ENCODE assay signal across 7 cellular contexts in the genomic region with DNA sequence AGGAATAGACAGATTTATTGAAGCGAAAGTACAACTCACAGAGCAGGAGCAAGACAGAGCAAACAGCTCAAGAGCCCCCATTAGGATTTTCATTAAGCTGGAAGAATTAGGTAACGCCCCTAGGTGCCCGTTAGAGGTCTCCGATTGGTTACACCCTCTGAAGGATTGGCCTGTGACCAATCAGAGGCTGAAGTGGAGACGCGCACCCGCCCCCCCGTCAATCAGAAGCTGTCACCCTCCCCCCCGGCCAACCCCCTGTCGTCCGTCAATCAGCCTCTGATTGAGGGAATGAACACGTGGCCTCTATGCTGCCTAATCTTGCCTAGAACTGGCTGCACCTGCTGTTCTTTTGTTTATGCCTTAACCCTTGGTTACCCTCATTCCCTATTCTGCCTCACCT. TPM values are rescaled to one million over a fixed set of nuclear protein-coding genes. Genes with fewer than 3 reads are reported as not detected.
DNase-seq lines count a peak whose midpoint lies in the region; ATAC-seq, FAIRE-seq and TF ChIP-seq lines count a peak whose summit lies in the region.
"Not testable (repeated sequence)": the region's sequence is repeated elsewhere in the genome, so short reads cannot be mapped to it uniquely, and the experiment has no call there.

No MANE protein-coding gene starts in this region.

- H3F3A ChIP-seq in neural progenitor cell (ENCODE audit: low read depth): not testable (repeated sequence)

- ATAC-seq in activated CD8-positive, alpha-beta T cell treated with anti-CD3 and anti-CD28 coated beads for 36 hours: not testable (repeated sequence)
- ATAC-seq in K562: peak; percentile 59

- DNase-seq in NCI-H146 (lab: John Stamatoyannopoulos, UW) (peak; percentile 79), NCI-H82 treated with DMSO at 0.1 percent for 48 hours (lab: John Stamatoyannopoulos, UW; ENCODE audit: unreplicated experiment) (peak; percentile 77), K562 (ENCODE audit: extremely low read depth in 1 of 4, low spot score in 3 of 4) (peak in 3 of 4 experiments; percentile 17 to 44 (median 20)), iPS-NIHi7 (ENCODE audit: extremely low spot score) (peak; percentile 16), neural progenitor cell (ENCODE audit: low spot score) (peak; percentile 84)
- not testable (repeated sequence) for DNase-seq in activated CD8-positive, alpha-beta T cell treated with anti-CD3 and anti-CD28 coated beads for 36 hours

- BruUV-seq in K562 (replicated peaks; lab: Mats Ljungman, UMichigan): not testable (repeated sequence)

- in situ Hi-C loops in K562 (cut with MboI): not testable (repeated sequence)

- not testable (repeated sequence) for TF ChIP-seq POLR2A in K562 (conservative IDR thresholded peaks at IDR 0.05)

- TF ChIP-seq EP300 in K562 (IDR thresholded peaks at IDR 0.05; ENCODE audit: low read length): not testable (repeated sequence)

- CTCF ChIA-PET in activated CD8-positive, alpha-beta T cell treated with anti-CD3 and anti-CD28 coated beads for 36 hours (lab: Charles Lee); K562 (lab: Yijun Ruan, JAX; ENCODE audit: low intra/inter-chr PET ratio): not testable (repeated sequence)

- not testable (repeated sequence) for FAIRE-seq in K562 (lab: Jason Lieb, UNC)

- H3K27ac ChIP-seq in K562 (ENCODE audit: extremely low read depth, low read depth, low read length); neural progenitor cell: not testable (repeated sequence)

- H3K4me3 ChIP-seq in K562, neural progenitor cell: not testable (repeated sequence)

- H3K4me1 Mint-ChIP-seq in activated CD8-positive, alpha-beta T cell treated with anti-CD3 and anti-CD28 coated beads for 36 hours (ENCODE audit: low read depth); neural progenitor cell: not testable (repeated sequence)

- not testable (repeated sequence) for H3K9me3 ChIP-seq in ES-I3 (ENCODE audit: control insufficient read depth, insufficient read depth, low read length); K562 (replicated peaks; ENCODE audit: control insufficient read depth, insufficient read depth, low read depth, low read length); neural progenitor cell (ENCODE audit: low read depth)

- H2AFZ ChIP-seq in K562 (ENCODE audit: low read depth, low read length); neural progenitor cell (replicated peaks): not testable (repeated sequence)

- not testable (repeated sequence) for H3K4me2 ChIP-seq in K562 (ENCODE audit: insufficient read depth, low read length); neural progenitor cell

- not testable (repeated sequence) for H3K79me2 ChIP-seq in K562 (ENCODE audit: control insufficient read depth, insufficient read depth, low read length)
- peaks cover 10% of the 10 kb centered on the region for H3K79me2 ChIP-seq in neural progenitor cell (ENCODE audit: low read depth)

- H3K27ac Mint-ChIP-seq in activated CD8-positive, alpha-beta T cell treated with anti-CD3 and anti-CD28 coated beads for 36 hours; neural progenitor cell: not testable (repeated sequence)

- H3K9ac ChIP-seq in ES-I3 (ENCODE audit: low read depth, low read length): peak overlapping the region; percentile 38; the same call in 1 of the 2 replicates
- not testable (repeated sequence) for H3K9ac ChIP-seq in K562 (ENCODE audit: insufficient read depth in 1 of 2, low read depth in 2 of 2, low read length in 2 of 2); neural progenitor cell

- WGBS in K562 (ENCODE audit: insufficient coverage, low coverage, missing lambda C conversion rate): 82% methylated on average over 2 of the region's 12 CpGs

- POLR2A ChIA-PET in activated CD8-positive, alpha-beta T cell treated with anti-CD3 and anti-CD28 coated beads for 36 hours (lab: Charles Lee); K562 (lab: Yijun Ruan, JAX): not testable (repeated sequence)

- intact Hi-C loops in activated CD8-positive, alpha-beta T cell treated with anti-CD3 and anti-CD28 coated beads for 36 hours (cut with micrococcal nuclease); K562 (cut with micrococcal nuclease): not testable (repeated sequence)

- H4K20me1 ChIP-seq in K562 (replicated peaks; ENCODE audit: control insufficient read depth, insufficient read depth, low read length); neural progenitor cell (ENCODE audit: low read depth): not testable (repeated sequence)

- H3K9me1 ChIP-seq in K562 (ENCODE audit: control insufficient read depth, insufficient read depth, low read length): not testable (repeated sequence)

- not testable (repeated sequence) for H3K27me3 Mint-ChIP-seq in activated CD8-positive, alpha-beta T cell treated with anti-CD3 and anti-CD28 coated beads for 36 hours; neural progenitor cell (ENCODE audit: insufficient read depth, low read depth)

- TF ChIP-seq RAD21 in K562 (CRISPR knock-in tag; conservative IDR thresholded peaks at IDR 0.05 in 1 of 2, IDR thresholded peaks at IDR 0.05 in 1 of 2): not testable (repeated sequence)

- not testable (repeated sequence) for H3K36me3 ChIP-seq in ES-I3 (ENCODE audit: insufficient read depth, low read length); K562 (ENCODE audit: control insufficient read depth, insufficient read depth, low read length); neural progenitor cell

- not testable (repeated sequence) for H3K36me3 Mint-ChIP-seq in activated CD8-positive, alpha-beta T cell treated with anti-CD3 and anti-CD28 coated beads for 36 hours (ENCODE audit: low read depth); neural progenitor cell

- H3K4me3 Mint-ChIP-seq in activated CD8-positive, alpha-beta T cell treated with anti-CD3 and anti-CD28 coated beads for 36 hours: peak overlapping the region; percentile 59
- peak overlapping the region; percentile 66 for H3K4me3 Mint-ChIP-seq in neural progenitor cell

- not testable (repeated sequence) for H3K4me1 ChIP-seq in ES-I3 (ENCODE audit: insufficient read depth, low read length); K562 (replicated peaks in 1 of 2; ENCODE audit: control insufficient read depth in 2 of 2, insufficient read depth in 2 of 2, low read length in 2 of 2); neural progenitor cell

- H3K27me3 ChIP-seq in K562 (ENCODE audit: control insufficient read depth in 2 of 2, insufficient read depth in 2 of 2, low read length in 2 of 2): peaks cover 0 to 12% of the 10 kb centered on the region in 2 experiments; a peak in 2 of 5 replicates
- not testable (repeated sequence) for H3K27me3 ChIP-seq in neural progenitor cell

- H3K9me3 Mint-ChIP-seq in activated CD8-positive, alpha-beta T cell treated with anti-CD3 and anti-CD28 coated beads for 36 hours; neural progenitor cell: not testable (repeated sequence)

- TF ChIP-seq CTCF in activated CD8-positive, alpha-beta T cell treated with anti-CD3 and anti-CD28 coated beads for 36 hours (IDR thresholded peaks at IDR 0.05); K562 (IDR thresholded peaks at IDR 0.05 in 2 of 3, conservative IDR thresholded peaks at IDR 0.05 in 1 of 3; ENCODE audit: insufficient read depth in 2 of 3, low read depth in 1 of 3, low read length in 3 of 3); neural progenitor cell (IDR thresholded peaks at IDR 0.05): not testable (repeated sequence)

RNA-seq across cellular contexts. Expression of gene CCZ1B, which starts 1.1 kb away (rescaled TPM):
- 10 to 100 TPM; 36.9 to 48.7 TPM for total RNA-seq in activated CD8-positive, alpha-beta T cell treated with anti-CD3 and anti-CD28 coated beads for 36 hours
- 62.0 and 146 TPM in 2 replicates for total RNA-seq in K562 (2011; cell fraction: chromatin; rRNA removed; ENCODE audit: low replicate concordance)
- 30.0 and 31.6 TPM in 2 replicates for total RNA-seq in K562 (2011; cell fraction: nucleolus; rRNA removed)
- 48.5 and 49.4 TPM in 2 replicates for total RNA-seq in K562 (2011; cell fraction: nucleoplasm; rRNA removed)
- total RNA-seq in K562 (2014; rRNA removed): 27.8 and 39.4 TPM in 2 replicates
- total RNA-seq in K562 (2014; rRNA removed; fragmentation: Illumina TruSeq; extraction: Trizol): 57.5 and 61.9 TPM in 2 replicates
- total RNA-seq in K562 (2015; rRNA removed; fragmentation: Illumina TruSeq; extraction: Trizol): 68.7 and 78.5 TPM in 2 replicates
- total RNA-seq in K562 (2021): 34.0 and 34.8 TPM in 2 replicates
- 24.9 and 36.8 TPM in 2 replicates for polyA plus RNA-seq in K562 (2011; rRNA removed)
- 4.9 and 10.3 TPM in 2 replicates for polyA plus RNA-seq in K562 (2011; cell fraction: cytosol; rRNA removed)
- 14.5 and 24.5 TPM in 2 replicates for polyA plus RNA-seq in K562 (2011; cell fraction: nucleus; rRNA removed)
- 46.4 and 75.0 TPM in 2 replicates for polyA plus RNA-seq in K562 (2012)
- polyA plus RNA-seq in K562 (2014; fragmentation: Illumina TruSeq; extraction: Trizol): 66.0 and 73.9 TPM in 2 replicates
- polyA plus RNA-seq in K562 (2014; fragmentation: Nextera tagmentation; extraction: Ambion mirVana): 10 to 100 TPM in 1 of 2 experiments, 1 to 10 TPM in 1; 8.1 to 11.2 TPM
- polyA plus RNA-seq in K562 (2014; rRNA removed): 26.9 and 34.1 TPM in 2 replicates
- 41.0 and 53.4 TPM in 2 replicates for polyA minus RNA-seq in K562 (2011; rRNA and poly(A)+ RNA removed)
- polyA minus RNA-seq in K562 (2011; cell fraction: cytosol; rRNA and poly(A)+ RNA removed): 15.4 and 26.9 TPM in 2 replicates
- polyA minus RNA-seq in K562 (2011; cell fraction: nucleus; rRNA and poly(A)+ RNA removed): 14.8 and 18.2 TPM in 2 replicates
- 27.6 and 39.5 TPM in 2 replicates for total RNA-seq in neural progenitor cell (ENCODE audit: low replicate concordance)
